8 cellular contexts compared by ENCODE assay signal in the genomic region with DNA sequence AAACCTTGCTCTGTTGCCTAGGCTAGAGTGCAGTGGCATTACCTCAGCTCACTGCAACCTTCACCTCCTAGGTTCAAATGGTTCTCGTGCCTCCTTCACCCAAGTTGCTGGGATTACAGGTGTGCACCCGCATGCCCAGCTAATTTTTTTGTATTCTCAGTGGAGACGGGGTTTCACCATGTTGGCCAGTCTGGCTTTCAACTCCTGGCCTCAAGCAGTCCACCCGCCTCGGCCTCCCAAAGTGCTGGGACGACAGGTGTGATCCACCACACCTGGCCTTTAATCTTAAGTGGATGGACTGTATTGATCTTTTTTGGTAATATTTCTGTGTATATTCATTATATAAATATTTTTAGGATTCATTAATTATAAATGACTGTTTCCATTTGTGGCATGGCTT.
"Had no signal": no experiment of that assay in that cellular context is flagged by ENCODE, and none has a peak within 500 bp of the region (broad histone marks: within the 10 kb centered on the region; RNA-seq: fewer than 3 reads in every experiment).

No MANE protein-coding gene starts in this region.

- H3K4me3 ChIP-seq: GM12878 had no signal

- DNase-seq: GDM1, GF-D8 had no signal

- FAIRE-seq: G401.6, GM12878, GM12891, GM12892, GM18507, GM19239 had no signal
